20 cellular contexts compared by ENCODE assay signal in genomic region chr1:20636785-20637347, GRCh38. TPM values are rescaled to one million over a fixed set of nuclear protein-coding genes. Genes with fewer than 3 reads are reported as not detected.
"Had no signal": no experiment of that assay in that cellular context is flagged by ENCODE, and none has a peak within 500 bp of the region (broad histone marks: within the 10 kb centered on the region; RNA-seq: fewer than 3 reads in every experiment).

No MANE protein-coding gene starts in this region.

- DNase-seq: colonic mucosa; dermis blood vessel endothelial cell; gastrocnemius medialis; heart right ventricle; hypothalamus; mucosa of descending colon; naive thymus-derived CD8-positive, alpha-beta T cell; nucleus accumbens; ovary; small intestine; stimulated activated CD4-positive, alpha-beta T cell treated with anti-CD3 and anti-CD28 coated beads, Interleukin-12 subunit alpha, Interleukin-12 subunit beta, amount 100 ng/mL, for 4 hours; stimulated activated naive CD4-positive, alpha-beta T cell; stomach; transverse colon had no signal

- H3K9me3 Mint-ChIP-seq: naive thymus-derived CD8-positive, alpha-beta T cell had no signal

- H3K9me3 ChIP-seq: colonic mucosa, esophagus muscularis mucosa, gastrocnemius medialis, heart right ventricle, mucosa of descending colon, ovary, right atrium auricular region, stomach, thoracic aorta, transverse colon had no signal

- ATAC-seq: gastrocnemius medialis; heart right ventricle; left lobe of liver; mucosa of descending colon; naive thymus-derived CD8-positive, alpha-beta T cell had no signal

- H3K4me1 ChIP-seq: colonic mucosa had no signal

- H3K27me3 Mint-ChIP-seq: naive thymus-derived CD8-positive, alpha-beta T cell had no signal

- H3K36me3 ChIP-seq: ovary had no signal

- H3K4me3 Mint-ChIP-seq: naive thymus-derived CD8-positive, alpha-beta T cell had no signal

- H3K27ac ChIP-seq: colonic mucosa, epithelial cell of prostate, esophagus muscularis mucosa, heart right ventricle, ovary, right atrium auricular region, stomach, thoracic aorta, transverse colon had no signal

- H3K27me3 ChIP-seq: colonic mucosa, esophagus muscularis mucosa, gastrocnemius medialis, heart right ventricle, ovary, right atrium auricular region, stomach, transverse colon had no signal

- H3K4me3 ChIP-seq: colonic mucosa, esophagus muscularis mucosa, gastrocnemius medialis, heart right ventricle, mucosa of descending colon, ovary, right atrium auricular region, stomach, thoracic aorta, transverse colon had no signal

RNA-seq across cellular contexts. Expression of gene CDA, which starts 48.0 kb away (rescaled TPM):
- total RNA-seq: naive thymus-derived CD8-positive, alpha-beta T cell had no signal
- polyA plus RNA-seq: naive thymus-derived CD8-positive, alpha-beta T cell; neural cell had no signal
